Comparison of ENCODE assay signal across 1 cellular context in the genomic region with DNA sequence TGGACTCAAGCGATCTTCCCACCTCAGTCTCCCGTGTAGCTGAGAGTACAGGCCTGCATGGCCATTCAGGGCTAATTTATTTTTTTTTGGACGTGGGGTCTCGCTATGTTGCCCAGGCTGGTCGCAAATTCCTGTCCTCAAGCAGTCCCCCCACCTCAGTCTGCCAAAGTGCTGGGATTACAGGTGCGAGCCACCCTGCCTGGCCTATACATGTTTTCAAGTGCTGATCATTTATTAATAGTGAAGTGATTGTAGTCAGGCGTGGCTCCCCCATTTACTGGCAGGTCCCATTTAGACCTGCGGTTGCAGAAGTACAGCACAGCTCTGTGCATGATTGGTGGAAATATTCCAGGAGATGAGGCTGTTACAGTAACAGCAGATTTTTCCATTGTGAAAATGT.
TF ChIP-seq lines count a peak whose summit lies in the region.

No MANE protein-coding gene starts in this region.

TF ChIP-seq in HepG2, 621 proteins besides CTCF, POLR2A, EP300 and RAD21:
- TF ChIP-seq ZNF121 (CRISPR knock-in tag; IDR thresholded peaks at IDR 0.05), result peak; percentile 99
- TF ChIP-seq MTF2 (CRISPR knock-in tag; IDR thresholded peaks at IDR 0.05; ENCODE audit: borderline replicate concordance), result no peak
- peak; percentile 26; the same call in 1 of the 2 replicates for TF ChIP-seq ZFX (CRISPR knock-in tag; IDR thresholded peaks at IDR 0.05; ENCODE audit: low read depth)
- TF ChIP-seq, protein P1, sequence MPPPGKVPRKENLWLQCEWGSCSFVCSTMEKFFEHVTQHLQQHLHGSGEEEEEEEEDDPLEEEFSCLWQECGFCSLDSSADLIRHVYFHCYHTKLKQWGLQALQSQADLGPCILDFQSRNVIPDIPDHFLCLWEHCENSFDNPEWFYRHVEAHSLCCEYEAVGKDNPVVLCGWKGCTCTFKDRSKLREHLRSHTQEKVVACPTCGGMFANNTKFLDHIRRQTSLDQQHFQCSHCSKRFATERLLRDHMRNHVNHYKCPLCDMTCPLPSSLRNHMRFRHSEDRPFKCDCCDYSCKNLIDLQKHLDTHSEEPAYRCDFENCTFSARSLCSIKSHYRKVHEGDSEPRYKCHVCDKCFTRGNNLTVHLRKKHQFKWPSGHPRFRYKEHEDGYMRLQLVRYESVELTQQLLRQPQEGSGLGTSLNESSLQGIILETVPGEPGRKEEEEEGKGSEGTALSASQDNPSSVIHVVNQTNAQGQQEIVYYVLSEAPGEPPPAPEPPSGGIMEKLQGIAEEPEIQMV (CRISPR knock-in tag; IDR thresholded peaks at IDR 0.05; ENCODE audit: low read depth), result peak; percentile 58; the same call in 1 of the 2 replicates
- TF ChIP-seq ZNF232 (CRISPR knock-in tag; IDR thresholded peaks at IDR 0.05; ENCODE audit: borderline replicate concordance), result 0 out of 2 replicates have a peak, but pooled peaks have one; percentile 35
- TF ChIP-seq, protein P2, sequence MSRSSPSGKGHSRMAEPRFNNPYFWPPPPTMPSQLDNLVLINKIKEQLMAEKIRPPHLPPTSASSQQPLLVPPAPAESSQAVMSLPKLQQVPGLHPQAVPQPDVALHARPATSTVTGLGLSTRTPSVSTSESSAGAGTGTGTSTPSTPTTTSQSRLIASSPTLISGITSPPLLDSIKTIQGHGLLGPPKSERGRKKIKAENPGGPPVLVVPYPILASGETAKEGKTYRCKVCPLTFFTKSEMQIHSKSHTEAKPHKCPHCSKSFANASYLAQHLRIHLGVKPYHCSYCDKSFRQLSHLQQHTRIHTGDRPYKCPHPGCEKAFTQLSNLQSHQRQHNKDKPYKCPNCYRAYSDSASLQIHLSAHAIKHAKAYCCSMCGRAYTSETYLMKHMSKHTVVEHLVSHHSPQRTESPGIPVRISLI (CRISPR knock-in tag; IDR thresholded peaks at IDR 0.05; ENCODE audit: borderline replicate concordance), result peak; percentile 20; the same call in 1 of the 2 replicates
- TF ChIP-seq, protein P3, sequence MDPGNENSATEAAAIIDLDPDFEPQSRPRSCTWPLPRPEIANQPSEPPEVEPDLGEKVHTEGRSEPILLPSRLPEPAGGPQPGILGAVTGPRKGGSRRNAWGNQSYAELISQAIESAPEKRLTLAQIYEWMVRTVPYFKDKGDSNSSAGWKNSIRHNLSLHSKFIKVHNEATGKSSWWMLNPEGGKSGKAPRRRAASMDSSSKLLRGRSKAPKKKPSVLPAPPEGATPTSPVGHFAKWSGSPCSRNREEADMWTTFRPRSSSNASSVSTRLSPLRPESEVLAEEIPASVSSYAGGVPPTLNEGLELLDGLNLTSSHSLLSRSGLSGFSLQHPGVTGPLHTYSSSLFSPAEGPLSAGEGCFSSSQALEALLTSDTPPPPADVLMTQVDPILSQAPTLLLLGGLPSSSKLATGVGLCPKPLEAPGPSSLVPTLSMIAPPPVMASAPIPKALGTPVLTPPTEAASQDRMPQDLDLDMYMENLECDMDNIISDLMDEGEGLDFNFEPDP (CRISPR knock-in tag; conservative IDR thresholded peaks at IDR 0.05), result no peak
- 0 out of 2 replicates have a peak, but pooled peaks have one; percentile 28 for TF ChIP-seq ZMYM3 (CRISPR knock-in tag; IDR thresholded peaks at IDR 0.05)
- no peak for TF ChIP-seq ZNF468 (CRISPR knock-in tag; IDR thresholded peaks at IDR 0.05)
- no peak for TF ChIP-seq ASH2L (IDR thresholded peaks at IDR 0.05; ENCODE audit: insufficient read length, low read depth, low read length)
- TF ChIP-seq ZNF761 (CRISPR knock-in tag; conservative IDR thresholded peaks at IDR 0.05), result 0 out of 2 replicates have a peak, but pooled peaks have one; percentile 34
- TF ChIP-seq, protein P4, sequence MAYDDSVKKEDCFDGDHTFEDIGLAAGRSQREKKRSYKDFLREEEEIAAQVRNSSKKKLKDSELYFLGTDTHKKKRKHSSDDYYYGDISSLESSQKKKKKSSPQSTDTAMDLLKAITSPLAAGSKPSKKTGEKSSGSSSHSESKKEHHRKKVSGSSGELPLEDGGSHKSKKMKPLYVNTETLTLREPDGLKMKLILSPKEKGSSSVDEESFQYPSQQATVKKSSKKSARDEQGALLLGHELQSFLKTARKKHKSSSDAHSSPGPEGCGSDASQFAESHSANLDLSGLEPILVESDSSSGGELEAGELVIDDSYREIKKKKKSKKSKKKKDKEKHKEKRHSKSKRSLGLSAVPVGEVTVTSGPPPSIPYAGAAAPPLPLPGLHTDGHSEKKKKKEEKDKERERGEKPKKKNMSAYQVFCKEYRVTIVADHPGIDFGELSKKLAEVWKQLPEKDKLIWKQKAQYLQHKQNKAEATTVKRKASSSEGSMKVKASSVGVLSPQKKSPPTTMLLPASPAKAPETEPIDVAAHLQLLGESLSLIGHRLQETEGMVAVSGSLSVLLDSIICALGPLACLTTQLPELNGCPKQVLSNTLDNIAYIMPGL (CRISPR knock-in tag; IDR thresholded peaks at IDR 0.05; ENCODE audit: borderline replicate concordance in 1 of 2, low read depth in 1 of 2), result no peak
- 0 out of 2 replicates have a peak, but pooled peaks have one; percentile 25 for TF ChIP-seq MEIS1 (CRISPR knock-in tag; IDR thresholded peaks at IDR 0.05; ENCODE audit: borderline replicate concordance)
- peak; percentile 49; the same call in 1 of the 2 replicates for TF ChIP-seq HNF4A (CRISPR knock-in tag; IDR thresholded peaks at IDR 0.05)
